Comparison of ENCODE assay signal across 25 cellular contexts in genomic region chr11:126497581-126498109, GRCh38.
"Had no signal": no experiment of that assay in that cellular context is flagged by ENCODE, and none has a peak within 500 bp of the region (broad histone marks: within the 10 kb centered on the region; RNA-seq: fewer than 3 reads in every experiment).

No MANE protein-coding gene starts in this region.

- H3K9me3 ChIP-seq: ascending aorta, body of pancreas, Peyer's patch, SJSA1 had no signal

- H3K27me3 ChIP-seq: ascending aorta, body of pancreas, Peyer's patch, SJSA1 had no signal

- H3K4me3 ChIP-seq: ascending aorta, body of pancreas, Peyer's patch, SJSA1 had no signal

- DNase-seq: activated CD4-positive, alpha-beta T cell treated with anti-CD3 and anti-CD28 coated beads for 48 hours; activated CD4-positive, alpha-beta T cell treated with anti-CD3 and anti-CD28 coated beads, Interleukin-2, amount 50 U/mL, for 4 hours; activated CD4-positive, CD25-positive, alpha-beta regulatory T cell treated with anti-CD3 and anti-CD28 coated beads, Interleukin-2, amount 50 U/mL, for 72 hours; activated CD8-positive, alpha-beta memory T cell treated with anti-CD3 and anti-CD28 coated beads, Interleukin-2, amount 50 U/mL, for 48 hours; activated CD8-positive, alpha-beta T cell treated with anti-CD3 and anti-CD28 coated beads, Interleukin-2, amount 10 ng/mL, durations not matched to agents 7 days and 5 days; activated naive CD4-positive, alpha-beta T cell treated with Interleukin-2 at 50 U/mL for 16 hours; activated naive CD8-positive, alpha-beta T cell treated with anti-CD3 and anti-CD28 coated beads, Interleukin-2, amount 50 U/mL, for 24 hours; activated T-cell treated with anti-CD3 and anti-CD28 coated beads, Interleukin-2, amount 50 U/mL, for 1 hour; amniotic stem cell; central memory CD4-positive, alpha-beta T cell; NCI-H1092; NCI-H1417; NCI-H1930; NCI-H2171; NCI-H2227 treated with DMSO at 0.1 percent for 48 hours; NCI-H526 treated with DMSO at 0.1 percent for 48 hours; SHP77; SW 1271; T-helper 17 cell; T-helper 9 cell had no signal

- H3K36me3 ChIP-seq: ascending aorta, Peyer's patch, SJSA1 had no signal

- H3K4me1 ChIP-seq: ascending aorta, body of pancreas, Peyer's patch, SJSA1 had no signal

- H3K27ac ChIP-seq: ascending aorta, body of pancreas, Peyer's patch, RWPE1, SJSA1 had no signal
